Comparison of ENCODE assay signal across 8 cellular contexts in genomic region chr14:52551205-52551604, GRCh38. TPM values are rescaled to one million over a fixed set of nuclear protein-coding genes. Genes with fewer than 3 reads are reported as not detected.
DNase-seq lines count a peak whose midpoint lies in the region; ATAC-seq, FAIRE-seq and TF ChIP-seq lines count a peak whose summit lies in the region.

No MANE protein-coding gene starts in this region.

- peak overlapping the region; percentile 81 for H3K4me2 ChIP-seq in A549

- H3K27ac ChIP-seq in A549 (no peak overlapping the region), brain microvascular endothelial cell (no peak overlapping the region), muscle layer of duodenum (ENCODE audit: low read length) (peak overlapping the region; percentile 77)

- H3K27me3 ChIP-seq in brain microvascular endothelial cell (replicated peaks) (no peaks in the 10 kb centered on the region), muscle layer of duodenum (ENCODE audit: low read depth, low read length) (no peaks in the 10 kb centered on the region)

- FAIRE-seq in A549 (lab: Jason Lieb, UNC), result no peak

- no peak for TF ChIP-seq POLR2A in A549 (IDR thresholded peaks at IDR 0.05; ENCODE audit: low read length)

- DNase-seq in A549 (ENCODE audit: low read depth in 1 of 2, low spot score in 1 of 2) (no peak), HK-2 (ENCODE audit: unreplicated experiment) (peak; percentile 3), brain microvascular endothelial cell (no peak), NCI-H510A (lab: John Stamatoyannopoulos, UW) (no peak), OCI-M2 (lab: John Stamatoyannopoulos, UW; ENCODE audit: unreplicated experiment) (no peak), mesenteric fat pad (ENCODE audit: low spot score) (no peak), AG08395 (ENCODE audit: low spot score) (no peak)

- no peak for TF ChIP-seq CTCF in A549 (IDR thresholded peaks at IDR 0.05)
- no peak for TF ChIP-seq CTCF in brain microvascular endothelial cell (IDR thresholded peaks at IDR 0.05; ENCODE audit: low read depth, low read length, missing control alignments)

- WGBS in A549 (ENCODE audit: missing lambda C conversion rate), result 72% methylated on average over 6 of the region's 6 CpGs

- in situ Hi-C loops in brain microvascular endothelial cell (cut with HindIII; ENCODE audit: low pct_ligation_motif_present, low sequenced_read_pairs), result no loop called here

- TF ChIP-seq RAD21 in A549 (conservative IDR thresholded peaks at IDR 0.05 in 1 of 2, IDR thresholded peaks at IDR 0.05 in 1 of 2), result no peak

- H3K36me3 ChIP-seq in brain microvascular endothelial cell (replicated peaks) (no peaks in the 10 kb centered on the region), muscle layer of duodenum (ENCODE audit: control insufficient read depth in 1 of 2, insufficient read depth in 2 of 2, low read length in 2 of 2) (no peaks in the 10 kb centered on the region)

- CTCF ChIA-PET in A549 (lab: Yijun Ruan, JAX), result interaction anchor here (1.5 to 2.2 kb wide), 4 partner anchors 8 to 123 kb away, joined by 3 to 8 read pairs (median 6); no protein-coding TSS in a partner anchor

- ATAC-seq in A549, result no peak

- no peak overlapping the region for H3K4me3 ChIP-seq in A549
- peak overlapping the region; percentile 78 for H3K4me3 ChIP-seq in brain microvascular endothelial cell (ENCODE audit: low read depth, low read length)
- H3K4me3 ChIP-seq in muscle layer of duodenum (ENCODE audit: low read depth in 1 of 2, low read length in 2 of 2), result peak overlapping the region; percentile 90 to 92

- POLR2A ChIA-PET in A549 (lab: Yijun Ruan, JAX), result interaction anchor here (0.6 to 1.5 kb wide), 2 partner anchors 9 to 11 kb away, joined by 3 to 7 read pairs; no protein-coding TSS in a partner anchor

- TF ChIP-seq EP300 in A549 (IDR thresholded peaks at IDR 0.05), result no peak

- H3K4me1 ChIP-seq in A549, result peaks cover 5% of the 10 kb centered on the region; the same call in 2 of the 3 replicates
- peaks cover 6 to 20% of the 10 kb centered on the region in 2 donors for H3K4me1 ChIP-seq in muscle layer of duodenum (ENCODE audit: control insufficient read depth in 1 of 2, insufficient read depth in 2 of 2, low read length in 2 of 2)

- H3K9me3 ChIP-seq in A549 (no peaks in the 10 kb centered on the region), muscle layer of duodenum (ENCODE audit: control insufficient read depth in 1 of 2, low read length in 2 of 2) (no peaks in the 10 kb centered on the region)

TF ChIP-seq in A549, 52 proteins besides CTCF, POLR2A, EP300 and RAD21:
- TF ChIP-seq, protein P1, sequence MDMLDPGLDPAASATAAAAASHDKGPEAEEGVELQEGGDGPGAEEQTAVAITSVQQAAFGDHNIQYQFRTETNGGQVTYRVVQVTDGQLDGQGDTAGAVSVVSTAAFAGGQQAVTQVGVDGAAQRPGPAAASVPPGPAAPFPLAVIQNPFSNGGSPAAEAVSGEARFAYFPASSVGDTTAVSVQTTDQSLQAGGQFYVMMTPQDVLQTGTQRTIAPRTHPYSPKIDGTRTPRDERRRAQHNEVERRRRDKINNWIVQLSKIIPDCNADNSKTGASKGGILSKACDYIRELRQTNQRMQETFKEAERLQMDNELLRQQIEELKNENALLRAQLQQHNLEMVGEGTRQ (IDR thresholded peaks at IDR 0.05), result no peak
- no peak for TF ChIP-seq ZSCAN20 (CRISPR knock-in tag; IDR thresholded peaks at IDR 0.05)
- no peak for TF ChIP-seq TP53 (CRISPR knock-in tag; IDR thresholded peaks at IDR 0.05)
- TF ChIP-seq ZNF302 (CRISPR knock-in tag; IDR thresholded peaks at IDR 0.05), result no peak
- TF ChIP-seq, protein P2, sequence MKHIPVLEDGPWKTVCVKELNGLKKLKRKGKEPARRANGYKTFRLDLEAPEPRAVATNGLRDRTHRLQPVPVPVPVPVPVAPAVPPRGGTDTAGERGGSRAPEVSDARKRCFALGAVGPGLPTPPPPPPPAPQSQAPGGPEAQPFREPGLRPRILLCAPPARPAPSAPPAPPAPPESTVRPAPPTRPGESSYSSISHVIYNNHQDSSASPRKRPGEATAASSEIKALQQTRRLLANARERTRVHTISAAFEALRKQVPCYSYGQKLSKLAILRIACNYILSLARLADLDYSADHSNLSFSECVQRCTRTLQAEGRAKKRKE (CRISPR knock-in tag; IDR thresholded peaks at IDR 0.05; ENCODE audit: low read depth), result no peak
- TF ChIP-seq KDM1A (IDR thresholded peaks at IDR 0.05; ENCODE audit: low read depth), result no peak
- TF ChIP-seq EHMT2 (IDR thresholded peaks at IDR 0.05; ENCODE audit: low read depth), result no peak
- no peak for TF ChIP-seq MAFK (IDR thresholded peaks at IDR 0.05; ENCODE audit: partially characterized antibody)

RNA-seq across cellular contexts. Expression of gene TXNDC16, which starts 1.1 kb away (rescaled TPM):
- polyA plus RNA-seq in A549 (2011; rRNA removed) (2.2 and 3.0 TPM in 2 replicates), A549 (2017; fragmentation: RNase III; extraction: RNeasy Plus Mini Kit Qiagen cat#74134 plus additional on column Dnase treatment) (1.1 to 1.4 TPM (median 1.2 TPM) in 3 replicates)
- 0.36 and 0.39 TPM in 2 replicates for polyA plus RNA-seq in A549 (2012; cell fraction: cytosol; rRNA removed)
- 0.34 and 0.54 TPM in 2 replicates for polyA plus RNA-seq in A549 (2012; cell fraction: nucleus; rRNA removed)
- 1.0 and 1.9 TPM in 2 replicates for polyA minus RNA-seq in A549 (2011; rRNA and poly(A)+ RNA removed)
- total RNA-seq in mesenteric fat pad, result 3.6 TPM

RNA-seq across cellular contexts. Expression of gene GPR137C, which starts 1.4 kb away (rescaled TPM):
- polyA plus RNA-seq in A549 (2011; rRNA removed), result 0.19 and 0.21 TPM in 2 replicates
- polyA plus RNA-seq in A549 (2012; cell fraction: cytosol; rRNA removed), result 0.04 TPM in 2 replicates
- 0.02 TPM in 2 replicates for polyA plus RNA-seq in A549 (2012; cell fraction: nucleus; rRNA removed)
- 0.14 to 0.27 TPM (median 0.22 TPM) in 3 replicates for polyA plus RNA-seq in A549 (2017; fragmentation: RNase III; extraction: RNeasy Plus Mini Kit Qiagen cat#74134 plus additional on column Dnase treatment)
- polyA minus RNA-seq in A549 (2011; rRNA and poly(A)+ RNA removed), result 0.29 and 0.41 TPM in 2 replicates
- total RNA-seq in mesenteric fat pad, result 0.13 TPM
